1 cellular context compared by ENCODE assay signal in the genomic region with DNA sequence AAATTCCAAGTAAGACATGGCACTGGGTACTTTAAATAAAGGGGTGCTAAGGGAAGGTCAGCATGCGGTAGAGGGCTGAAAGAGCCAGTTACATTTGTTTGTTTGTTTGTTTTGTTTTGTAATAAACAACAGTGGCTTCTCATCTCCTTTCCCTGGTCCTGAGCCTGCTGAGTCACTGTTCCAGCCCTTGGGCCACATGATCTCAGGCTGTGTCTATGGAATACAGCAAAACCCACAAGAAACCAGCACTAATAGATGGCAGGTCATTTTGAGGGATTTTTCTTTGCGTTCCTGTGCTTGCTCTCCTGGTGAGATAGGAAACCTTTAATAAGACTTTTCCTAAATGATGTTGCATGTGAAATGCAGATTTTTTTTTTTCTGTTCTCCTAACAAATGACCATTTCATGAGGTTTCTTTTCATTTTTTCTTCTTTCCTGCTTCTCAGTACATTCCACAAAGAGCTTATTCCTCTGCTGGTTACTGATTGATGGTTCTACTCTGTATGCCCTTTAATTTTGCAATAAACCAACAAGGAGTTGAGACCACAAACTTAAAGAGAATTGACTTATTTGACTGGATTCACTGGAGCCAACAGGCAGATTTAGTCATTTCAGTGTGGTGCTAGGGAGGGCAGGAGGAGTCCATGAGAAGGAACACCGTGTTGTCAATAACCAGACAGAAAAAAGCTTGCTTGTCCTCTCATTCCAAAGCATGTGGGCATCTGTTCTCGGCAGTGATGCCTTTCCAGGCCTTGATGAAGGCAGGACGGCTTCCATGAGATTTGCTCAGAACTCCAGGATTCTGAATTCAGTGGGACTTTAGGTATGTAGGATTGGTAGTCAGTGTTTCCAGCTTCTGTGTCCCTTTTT.
A peak's percentile ranks its signal among the peaks of the same experiment; 100 is the strongest.
TF ChIP-seq lines count a peak whose summit lies in the region.

No MANE protein-coding gene starts in this region.

TF ChIP-seq in A549, 52 proteins besides CTCF, POLR2A, EP300 and RAD21 (continued from another document):
- TF ChIP-seq, protein P1, sequence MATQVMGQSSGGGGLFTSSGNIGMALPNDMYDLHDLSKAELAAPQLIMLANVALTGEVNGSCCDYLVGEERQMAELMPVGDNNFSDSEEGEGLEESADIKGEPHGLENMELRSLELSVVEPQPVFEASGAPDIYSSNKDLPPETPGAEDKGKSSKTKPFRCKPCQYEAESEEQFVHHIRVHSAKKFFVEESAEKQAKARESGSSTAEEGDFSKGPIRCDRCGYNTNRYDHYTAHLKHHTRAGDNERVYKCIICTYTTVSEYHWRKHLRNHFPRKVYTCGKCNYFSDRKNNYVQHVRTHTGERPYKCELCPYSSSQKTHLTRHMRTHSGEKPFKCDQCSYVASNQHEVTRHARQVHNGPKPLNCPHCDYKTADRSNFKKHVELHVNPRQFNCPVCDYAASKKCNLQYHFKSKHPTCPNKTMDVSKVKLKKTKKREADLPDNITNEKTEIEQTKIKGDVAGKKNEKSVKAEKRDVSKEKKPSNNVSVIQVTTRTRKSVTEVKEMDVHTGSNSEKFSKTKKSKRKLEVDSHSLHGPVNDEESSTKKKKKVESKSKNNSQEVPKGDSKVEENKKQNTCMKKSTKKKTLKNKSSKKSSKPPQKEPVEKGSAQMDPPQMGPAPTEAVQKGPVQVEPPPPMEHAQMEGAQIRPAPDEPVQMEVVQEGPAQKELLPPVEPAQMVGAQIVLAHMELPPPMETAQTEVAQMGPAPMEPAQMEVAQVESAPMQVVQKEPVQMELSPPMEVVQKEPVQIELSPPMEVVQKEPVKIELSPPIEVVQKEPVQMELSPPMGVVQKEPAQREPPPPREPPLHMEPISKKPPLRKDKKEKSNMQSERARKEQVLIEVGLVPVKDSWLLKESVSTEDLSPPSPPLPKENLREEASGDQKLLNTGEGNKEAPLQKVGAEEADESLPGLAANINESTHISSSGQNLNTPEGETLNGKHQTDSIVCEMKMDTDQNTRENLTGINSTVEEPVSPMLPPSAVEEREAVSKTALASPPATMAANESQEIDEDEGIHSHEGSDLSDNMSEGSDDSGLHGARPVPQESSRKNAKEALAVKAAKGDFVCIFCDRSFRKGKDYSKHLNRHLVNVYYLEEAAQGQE (IDR thresholded peaks at IDR 0.05) = no peak
- TF ChIP-seq MAFK (IDR thresholded peaks at IDR 0.05; ENCODE audit: partially characterized antibody) (peak; percentile 75), HOXB13 (CRISPR knock-in tag; IDR thresholded peaks at IDR 0.05; ENCODE audit: low read depth) (no peak), EHMT2 (IDR thresholded peaks at IDR 0.05; ENCODE audit: low read depth) (no peak), TFCP2L1 (CRISPR knock-in tag; IDR thresholded peaks at IDR 0.05) (no peak), ELK1 (IDR thresholded peaks at IDR 0.05; ENCODE audit: low read depth, low read length) (no peak), ZC3H11A (IDR thresholded peaks at IDR 0.05) (no peak), CHD2 (IDR thresholded peaks at IDR 0.05; ENCODE audit: low read length, partially characterized antibody) (no peak)
- TF ChIP-seq, protein P2, sequence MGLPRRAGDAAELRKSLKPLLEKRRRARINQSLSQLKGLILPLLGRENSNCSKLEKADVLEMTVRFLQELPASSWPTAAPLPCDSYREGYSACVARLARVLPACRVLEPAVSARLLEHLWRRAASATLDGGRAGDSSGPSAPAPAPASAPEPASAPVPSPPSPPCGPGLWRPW (IDR thresholded peaks at IDR 0.05) = no peak
